1 cellular context compared by ENCODE assay signal in the genomic region with DNA sequence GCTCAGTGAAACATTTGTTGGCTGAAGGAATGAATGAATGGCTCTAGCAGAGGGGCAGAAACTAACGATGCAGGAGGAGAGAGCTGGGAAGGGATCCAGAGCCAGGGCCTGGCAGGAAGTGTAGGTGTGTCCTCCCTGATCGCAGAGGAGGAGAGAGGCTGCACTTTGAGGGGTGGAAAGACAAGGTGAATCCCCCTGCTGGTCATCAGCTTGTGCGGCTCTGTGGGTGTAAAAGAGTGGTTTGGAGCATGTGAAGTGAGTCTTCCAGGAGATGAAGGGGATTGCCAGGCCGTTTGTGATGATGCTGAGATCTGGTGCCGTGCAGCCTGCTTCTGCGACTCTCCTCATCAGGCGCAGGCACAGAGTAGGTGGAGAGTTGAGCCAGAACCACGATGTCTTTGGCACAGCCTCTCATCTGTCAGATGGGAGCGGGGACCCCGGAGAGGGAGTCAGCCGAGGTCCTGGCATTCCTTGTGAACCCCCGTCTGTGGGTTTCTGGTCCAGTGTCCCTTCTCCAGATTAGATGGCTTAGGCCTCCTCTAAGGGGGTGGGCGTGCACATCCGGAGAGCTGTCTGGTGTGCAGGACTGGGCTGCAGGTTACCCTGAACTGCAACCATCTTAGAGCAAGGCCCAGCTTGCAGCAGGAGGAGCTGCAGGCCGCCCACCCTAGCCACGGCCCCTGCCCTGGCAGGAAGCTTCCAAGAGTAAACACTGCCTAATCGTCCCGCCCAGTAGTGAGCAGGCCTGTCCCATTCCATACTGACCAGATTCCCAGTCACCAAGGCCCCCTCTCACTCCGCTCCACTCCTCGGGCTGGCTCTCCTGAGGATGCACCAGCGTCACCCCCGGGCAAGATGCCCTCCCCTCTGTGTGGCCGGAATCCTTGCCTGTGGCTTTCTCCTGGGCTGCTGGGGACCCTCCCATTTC.
TF ChIP-seq lines count a peak whose summit lies in the region.

A gene (plus strand): TSS at position 753 of the 928 bp plus-strand sequence. CDS start 77 bp downstream, at position 830.

TF ChIP-seq in HepG2, 621 proteins besides CTCF, POLR2A, EP300 and RAD21 (continued from another document and continues in another):
- TF ChIP-seq, protein P1, sequence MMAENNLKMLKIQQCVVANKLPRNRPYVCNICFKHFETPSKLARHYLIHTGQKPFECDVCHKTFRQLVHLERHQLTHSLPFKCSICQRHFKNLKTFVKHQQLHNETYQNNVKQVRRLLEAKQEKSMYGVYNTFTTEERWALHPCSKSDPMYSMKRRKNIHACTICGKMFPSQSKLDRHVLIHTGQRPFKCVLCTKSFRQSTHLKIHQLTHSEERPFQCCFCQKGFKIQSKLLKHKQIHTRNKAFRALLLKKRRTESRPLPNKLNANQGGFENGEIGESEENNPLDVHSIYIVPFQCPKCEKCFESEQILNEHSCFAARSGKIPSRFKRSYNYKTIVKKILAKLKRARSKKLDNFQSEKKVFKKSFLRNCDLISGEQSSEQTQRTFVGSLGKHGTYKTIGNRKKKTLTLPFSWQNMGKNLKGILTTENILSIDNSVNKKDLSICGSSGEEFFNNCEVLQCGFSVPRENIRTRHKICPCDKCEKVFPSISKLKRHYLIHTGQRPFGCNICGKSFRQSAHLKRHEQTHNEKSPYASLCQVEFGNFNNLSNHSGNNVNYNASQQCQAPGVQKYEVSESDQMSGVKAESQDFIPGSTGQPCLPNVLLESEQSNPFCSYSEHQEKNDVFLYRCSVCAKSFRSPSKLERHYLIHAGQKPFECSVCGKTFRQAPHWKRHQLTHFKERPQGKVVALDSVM (CRISPR knock-in tag; IDR thresholded peaks at IDR 0.05): no peak
- TF ChIP-seq, protein P2, sequence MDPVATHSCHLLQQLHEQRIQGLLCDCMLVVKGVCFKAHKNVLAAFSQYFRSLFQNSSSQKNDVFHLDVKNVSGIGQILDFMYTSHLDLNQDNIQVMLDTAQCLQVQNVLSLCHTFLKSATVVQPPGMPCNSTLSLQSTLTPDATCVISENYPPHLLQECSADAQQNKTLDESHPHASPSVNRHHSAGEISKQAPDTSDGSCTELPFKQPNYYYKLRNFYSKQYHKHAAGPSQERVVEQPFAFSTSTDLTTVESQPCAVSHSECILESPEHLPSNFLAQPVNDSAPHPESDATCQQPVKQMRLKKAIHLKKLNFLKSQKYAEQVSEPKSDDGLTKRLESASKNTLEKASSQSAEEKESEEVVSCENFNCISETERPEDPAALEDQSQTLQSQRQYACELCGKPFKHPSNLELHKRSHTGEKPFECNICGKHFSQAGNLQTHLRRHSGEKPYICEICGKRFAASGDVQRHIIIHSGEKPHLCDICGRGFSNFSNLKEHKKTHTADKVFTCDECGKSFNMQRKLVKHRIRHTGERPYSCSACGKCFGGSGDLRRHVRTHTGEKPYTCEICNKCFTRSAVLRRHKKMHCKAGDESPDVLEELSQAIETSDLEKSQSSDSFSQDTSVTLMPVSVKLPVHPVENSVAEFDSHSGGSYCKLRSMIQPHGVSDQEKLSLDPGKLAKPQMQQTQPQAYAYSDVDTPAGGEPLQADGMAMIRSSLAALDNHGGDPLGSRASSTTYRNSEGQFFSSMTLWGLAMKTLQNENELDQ (CRISPR knock-in tag; IDR thresholded peaks at IDR 0.05; ENCODE audit: borderline replicate concordance): no peak
- TF ChIP-seq, protein P3, sequence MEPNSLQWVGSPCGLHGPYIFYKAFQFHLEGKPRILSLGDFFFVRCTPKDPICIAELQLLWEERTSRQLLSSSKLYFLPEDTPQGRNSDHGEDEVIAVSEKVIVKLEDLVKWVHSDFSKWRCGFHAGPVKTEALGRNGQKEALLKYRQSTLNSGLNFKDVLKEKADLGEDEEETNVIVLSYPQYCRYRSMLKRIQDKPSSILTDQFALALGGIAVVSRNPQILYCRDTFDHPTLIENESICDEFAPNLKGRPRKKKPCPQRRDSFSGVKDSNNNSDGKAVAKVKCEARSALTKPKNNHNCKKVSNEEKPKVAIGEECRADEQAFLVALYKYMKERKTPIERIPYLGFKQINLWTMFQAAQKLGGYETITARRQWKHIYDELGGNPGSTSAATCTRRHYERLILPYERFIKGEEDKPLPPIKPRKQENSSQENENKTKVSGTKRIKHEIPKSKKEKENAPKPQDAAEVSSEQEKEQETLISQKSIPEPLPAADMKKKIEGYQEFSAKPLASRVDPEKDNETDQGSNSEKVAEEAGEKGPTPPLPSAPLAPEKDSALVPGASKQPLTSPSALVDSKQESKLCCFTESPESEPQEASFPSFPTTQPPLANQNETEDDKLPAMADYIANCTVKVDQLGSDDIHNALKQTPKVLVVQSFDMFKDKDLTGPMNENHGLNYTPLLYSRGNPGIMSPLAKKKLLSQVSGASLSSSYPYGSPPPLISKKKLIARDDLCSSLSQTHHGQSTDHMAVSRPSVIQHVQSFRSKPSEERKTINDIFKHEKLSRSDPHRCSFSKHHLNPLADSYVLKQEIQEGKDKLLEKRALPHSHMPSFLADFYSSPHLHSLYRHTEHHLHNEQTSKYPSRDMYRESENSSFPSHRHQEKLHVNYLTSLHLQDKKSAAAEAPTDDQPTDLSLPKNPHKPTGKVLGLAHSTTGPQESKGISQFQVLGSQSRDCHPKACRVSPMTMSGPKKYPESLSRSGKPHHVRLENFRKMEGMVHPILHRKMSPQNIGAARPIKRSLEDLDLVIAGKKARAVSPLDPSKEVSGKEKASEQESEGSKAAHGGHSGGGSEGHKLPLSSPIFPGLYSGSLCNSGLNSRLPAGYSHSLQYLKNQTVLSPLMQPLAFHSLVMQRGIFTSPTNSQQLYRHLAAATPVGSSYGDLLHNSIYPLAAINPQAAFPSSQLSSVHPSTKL (CRISPR knock-in tag; IDR thresholded peaks at IDR 0.05): no peak
- TF ChIP-seq, protein P4, sequence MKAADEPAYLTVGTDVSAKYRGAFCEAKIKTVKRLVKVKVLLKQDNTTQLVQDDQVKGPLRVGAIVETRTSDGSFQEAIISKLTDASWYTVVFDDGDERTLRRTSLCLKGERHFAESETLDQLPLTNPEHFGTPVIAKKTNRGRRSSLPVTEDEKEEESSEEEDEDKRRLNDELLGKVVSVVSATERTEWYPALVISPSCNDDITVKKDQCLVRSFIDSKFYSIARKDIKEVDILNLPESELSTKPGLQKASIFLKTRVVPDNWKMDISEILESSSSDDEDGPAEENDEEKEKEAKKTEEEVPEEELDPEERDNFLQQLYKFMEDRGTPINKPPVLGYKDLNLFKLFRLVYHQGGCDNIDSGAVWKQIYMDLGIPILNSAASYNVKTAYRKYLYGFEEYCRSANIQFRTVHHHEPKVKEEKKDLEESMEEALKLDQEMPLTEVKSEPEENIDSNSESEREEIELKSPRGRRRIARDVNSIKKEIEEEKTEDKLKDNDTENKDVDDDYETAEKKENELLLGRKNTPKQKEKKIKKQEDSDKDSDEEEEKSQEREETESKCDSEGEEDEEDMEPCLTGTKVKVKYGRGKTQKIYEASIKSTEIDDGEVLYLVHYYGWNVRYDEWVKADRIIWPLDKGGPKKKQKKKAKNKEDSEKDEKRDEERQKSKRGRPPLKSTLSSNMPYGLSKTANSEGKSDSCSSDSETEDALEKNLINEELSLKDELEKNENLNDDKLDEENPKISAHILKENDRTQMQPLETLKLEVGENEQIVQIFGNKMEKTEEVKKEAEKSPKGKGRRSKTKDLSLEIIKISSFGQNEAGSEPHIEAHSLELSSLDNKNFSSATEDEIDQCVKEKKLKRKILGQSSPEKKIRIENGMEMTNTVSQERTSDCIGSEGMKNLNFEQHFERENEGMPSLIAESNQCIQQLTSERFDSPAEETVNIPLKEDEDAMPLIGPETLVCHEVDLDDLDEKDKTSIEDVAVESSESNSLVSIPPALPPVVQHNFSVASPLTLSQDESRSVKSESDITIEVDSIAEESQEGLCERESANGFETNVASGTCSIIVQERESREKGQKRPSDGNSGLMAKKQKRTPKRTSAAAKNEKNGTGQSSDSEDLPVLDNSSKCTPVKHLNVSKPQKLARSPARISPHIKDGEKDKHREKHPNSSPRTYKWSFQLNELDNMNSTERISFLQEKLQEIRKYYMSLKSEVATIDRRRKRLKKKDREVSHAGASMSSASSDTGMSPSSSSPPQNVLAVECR (CRISPR knock-in tag; IDR thresholded peaks at IDR 0.05; ENCODE audit: borderline replicate concordance): peak; percentile 47; the same call in 1 of the 2 replicates
- TF ChIP-seq, protein P5, sequence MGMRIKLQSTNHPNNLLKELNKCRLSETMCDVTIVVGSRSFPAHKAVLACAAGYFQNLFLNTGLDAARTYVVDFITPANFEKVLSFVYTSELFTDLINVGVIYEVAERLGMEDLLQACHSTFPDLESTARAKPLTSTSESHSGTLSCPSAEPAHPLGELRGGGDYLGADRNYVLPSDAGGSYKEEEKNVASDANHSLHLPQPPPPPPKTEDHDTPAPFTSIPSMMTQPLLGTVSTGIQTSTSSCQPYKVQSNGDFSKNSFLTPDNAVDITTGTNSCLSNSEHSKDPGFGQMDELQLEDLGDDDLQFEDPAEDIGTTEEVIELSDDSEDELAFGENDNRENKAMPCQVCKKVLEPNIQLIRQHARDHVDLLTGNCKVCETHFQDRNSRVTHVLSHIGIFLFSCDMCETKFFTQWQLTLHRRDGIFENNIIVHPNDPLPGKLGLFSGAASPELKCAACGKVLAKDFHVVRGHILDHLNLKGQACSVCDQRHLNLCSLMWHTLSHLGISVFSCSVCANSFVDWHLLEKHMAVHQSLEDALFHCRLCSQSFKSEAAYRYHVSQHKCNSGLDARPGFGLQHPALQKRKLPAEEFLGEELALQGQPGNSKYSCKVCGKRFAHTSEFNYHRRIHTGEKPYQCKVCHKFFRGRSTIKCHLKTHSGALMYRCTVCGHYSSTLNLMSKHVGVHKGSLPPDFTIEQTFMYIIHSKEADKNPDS (CRISPR knock-in tag; IDR thresholded peaks at IDR 0.05): no peak
- TF ChIP-seq, protein P6, sequence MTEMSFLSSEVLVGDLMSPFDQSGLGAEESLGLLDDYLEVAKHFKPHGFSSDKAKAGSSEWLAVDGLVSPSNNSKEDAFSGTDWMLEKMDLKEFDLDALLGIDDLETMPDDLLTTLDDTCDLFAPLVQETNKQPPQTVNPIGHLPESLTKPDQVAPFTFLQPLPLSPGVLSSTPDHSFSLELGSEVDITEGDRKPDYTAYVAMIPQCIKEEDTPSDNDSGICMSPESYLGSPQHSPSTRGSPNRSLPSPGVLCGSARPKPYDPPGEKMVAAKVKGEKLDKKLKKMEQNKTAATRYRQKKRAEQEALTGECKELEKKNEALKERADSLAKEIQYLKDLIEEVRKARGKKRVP (CRISPR knock-in tag; IDR thresholded peaks at IDR 0.05): 0 out of 4 replicates have a peak, but pooled peaks of 1 of the 2 experiments have one; percentile 28
- TF ChIP-seq ZNF589 (CRISPR knock-in tag; conservative IDR thresholded peaks at IDR 0.05) (no peak), ZNF543 (CRISPR knock-in tag; IDR thresholded peaks at IDR 0.05) (peak; percentile 69; the same call in 1 of the 2 replicates), ZNF263 (CRISPR knock-in tag; IDR thresholded peaks at IDR 0.05) (peak; percentile 76), ELF1 (CRISPR knock-in tag; IDR thresholded peaks at IDR 0.05) (no peak), AKAP8 (CRISPR knock-in tag; IDR thresholded peaks at IDR 0.05) (0 out of 2 replicates have a peak, but pooled peaks have one; percentile 7), ELF3 (CRISPR knock-in tag; IDR thresholded peaks at IDR 0.05) (0 out of 2 replicates have a peak, but pooled peaks have one; percentile 9), ZNF331 (CRISPR knock-in tag; IDR thresholded peaks at IDR 0.05) (0 out of 2 replicates have a peak, but pooled peaks have one; percentile 15), MTA1 (CRISPR knock-in tag; IDR thresholded peaks at IDR 0.05; ENCODE audit: borderline replicate concordance) (0 out of 2 replicates have a peak, but pooled peaks have one; percentile 44), AGO2 (optimal IDR thresholded peaks at IDR 0.05; ENCODE audit: low read depth, low read length) (no peak), NKX3-1 (CRISPR knock-in tag; IDR thresholded peaks at IDR 0.05) (0 out of 2 replicates have a peak, but pooled peaks have one; percentile 17), ASH2L (IDR thresholded peaks at IDR 0.05; ENCODE audit: insufficient read length, low read depth, low read length) (no peak)
- TF ChIP-seq, protein P7, sequence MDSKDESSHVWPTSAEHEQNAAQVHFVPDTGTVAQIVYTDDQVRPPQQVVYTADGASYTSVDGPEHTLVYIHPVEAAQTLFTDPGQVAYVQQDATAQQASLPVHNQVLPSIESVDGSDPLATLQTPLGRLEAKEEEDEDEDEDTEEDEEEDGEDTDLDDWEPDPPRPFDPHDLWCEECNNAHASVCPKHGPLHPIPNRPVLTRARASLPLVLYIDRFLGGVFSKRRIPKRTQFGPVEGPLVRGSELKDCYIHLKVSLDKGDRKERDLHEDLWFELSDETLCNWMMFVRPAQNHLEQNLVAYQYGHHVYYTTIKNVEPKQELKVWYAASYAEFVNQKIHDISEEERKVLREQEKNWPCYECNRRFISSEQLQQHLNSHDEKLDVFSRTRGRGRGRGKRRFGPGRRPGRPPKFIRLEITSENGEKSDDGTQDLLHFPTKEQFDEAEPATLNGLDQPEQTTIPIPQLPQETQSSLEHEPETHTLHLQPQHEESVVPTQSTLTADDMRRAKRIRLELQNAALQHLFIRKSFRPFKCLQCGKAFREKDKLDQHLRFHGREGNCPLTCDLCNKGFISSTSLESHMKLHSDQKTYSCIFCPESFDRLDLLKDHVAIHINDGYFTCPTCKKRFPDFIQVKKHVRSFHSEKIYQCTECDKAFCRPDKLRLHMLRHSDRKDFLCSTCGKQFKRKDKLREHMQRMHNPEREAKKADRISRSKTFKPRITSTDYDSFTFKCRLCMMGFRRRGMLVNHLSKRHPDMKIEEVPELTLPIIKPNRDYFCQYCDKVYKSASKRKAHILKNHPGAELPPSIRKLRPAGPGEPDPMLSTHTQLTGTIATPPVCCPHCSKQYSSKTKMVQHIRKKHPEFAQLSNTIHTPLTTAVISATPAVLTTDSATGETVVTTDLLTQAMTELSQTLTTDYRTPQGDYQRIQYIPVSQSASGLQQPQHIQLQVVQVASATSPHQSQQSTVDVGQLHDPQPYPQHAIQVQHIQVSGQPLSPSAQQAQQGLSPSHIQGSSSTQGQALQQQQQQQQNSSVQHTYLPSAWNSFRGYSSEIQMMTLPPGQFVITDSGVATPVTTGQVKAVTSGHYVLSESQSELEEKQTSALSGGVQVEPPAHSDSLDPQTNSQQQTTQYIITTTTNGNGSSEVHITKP (CRISPR knock-in tag; IDR thresholded peaks at IDR 0.05; ENCODE audit: low read depth): no peak
